Comparison of ENCODE assay signal across 30 cellular contexts in genomic region chr3:33100229-33100628, GRCh38.
"Had no signal": no experiment of that assay in that cellular context is flagged by ENCODE, and none has a peak within 500 bp of the region (broad histone marks: within the 10 kb centered on the region; RNA-seq: fewer than 3 reads in every experiment).

No MANE protein-coding gene starts in this region.

- H3K27ac Mint-ChIP-seq: activated CD4-positive, alpha-beta memory T cell treated with anti-CD3 and anti-CD28 coated beads, Interleukin-2, amount 10 ng/mL, durations not matched to agents 7 days and 5 days; activated CD4-positive, alpha-beta T cell treated with anti-CD3 and anti-CD28 coated beads for 36 hours; activated CD4-positive, alpha-beta T cell treated with anti-CD3 and anti-CD28 coated beads, Interleukin-2, amount 10 ng/mL, durations not matched to agents 24 days and 14 days; activated naive CD8-positive, alpha-beta T cell; activated T-helper 17 cell treated with anti-CD3 and anti-CD28 coated beads, Interleukin-2, amount 50 U/mL, for 72 hours; dendritic cell treated with granulocyte-macrophage colony-stimulating factor and Interleukin-4, amounts not matched to agents 40 ng/mL and 50 ng/mL, for 4 days; endodermal cell; T-helper 17 cell; T-helper 2 cell treated with Interferon-gamma antibody and Interleukin-4, amounts not matched to agents 5 μg/mL and 100 μg/mL, for 36 hours had no signal

- H3K9me3 Mint-ChIP-seq: activated CD4-positive, alpha-beta memory T cell treated with anti-CD3 and anti-CD28 coated beads, Interleukin-2, amount 10 ng/mL, durations not matched to agents 7 days and 5 days; activated CD4-positive, alpha-beta T cell treated with anti-CD3 and anti-CD28 coated beads, Interleukin-2, amount 10 ng/mL, durations not matched to agents 24 days and 14 days; activated T-cell treated with anti-CD3 and anti-CD28 coated beads, Interleukin-2, amount 50 U/mL, for 4 hours; activated T-helper 17 cell treated with anti-CD3 and anti-CD28 coated beads, Interleukin-2, amount 50 U/mL, for 72 hours; central memory CD8-positive, alpha-beta T cell; dendritic cell treated with granulocyte-macrophage colony-stimulating factor and Interleukin-4, amounts not matched to agents 40 ng/mL and 50 ng/mL, for 4 days; endodermal cell; T-helper 2 cell treated with Interferon-gamma antibody and Interleukin-4, amounts not matched to agents 5 μg/mL and 100 μg/mL, for 36 hours had no signal

- H3K4me3 ChIP-seq: coronary artery, dorsolateral prefrontal cortex, esophagus muscularis mucosa, gastrocnemius medialis, heart left ventricle had no signal

- H3K27me3 ChIP-seq: brain microvascular endothelial cell, dorsolateral prefrontal cortex, esophagus muscularis mucosa, foreskin keratinocyte, gastrocnemius medialis, heart left ventricle had no signal

- ATAC-seq: activated CD4-positive, alpha-beta T cell treated with anti-CD3 and anti-CD28 coated beads for 36 hours; activated T-cell treated with anti-CD3 and anti-CD28 coated beads, Interleukin-2, amount 50 U/mL, for 4 hours; activated T-helper 17 cell treated with anti-CD3 and anti-CD28 coated beads, Interleukin-2, amount 50 U/mL, for 72 hours; foreskin keratinocyte; gastrocnemius medialis; heart left ventricle; T-helper 17 cell had no signal

- H3K9me3 ChIP-seq: esophagus muscularis mucosa, gastrocnemius medialis, heart left ventricle had no signal

- H3K4me1 ChIP-seq: foreskin keratinocyte had no signal

- H3K27me3 Mint-ChIP-seq: activated CD4-positive, alpha-beta T cell treated with anti-CD3 and anti-CD28 coated beads for 36 hours; activated T-helper 17 cell treated with anti-CD3 and anti-CD28 coated beads, Interleukin-2, amount 50 U/mL, for 72 hours; central memory CD8-positive, alpha-beta T cell; dendritic cell treated with granulocyte-macrophage colony-stimulating factor and Interleukin-4, amounts not matched to agents 40 ng/mL and 50 ng/mL, for 4 days had no signal

- H3K4me3 Mint-ChIP-seq: activated CD4-positive, alpha-beta memory T cell treated with anti-CD3 and anti-CD28 coated beads, Interleukin-2, amount 10 ng/mL, durations not matched to agents 7 days and 5 days; activated CD4-positive, alpha-beta T cell treated with anti-CD3 and anti-CD28 coated beads for 36 hours; activated CD4-positive, alpha-beta T cell treated with anti-CD3 and anti-CD28 coated beads, Interleukin-2, amount 10 ng/mL, durations not matched to agents 24 days and 14 days; activated naive CD8-positive, alpha-beta T cell; activated T-cell treated with anti-CD3 and anti-CD28 coated beads, Interleukin-2, amount 50 U/mL, for 4 hours; activated T-helper 17 cell treated with anti-CD3 and anti-CD28 coated beads, Interleukin-2, amount 50 U/mL, for 72 hours; central memory CD8-positive, alpha-beta T cell; dendritic cell treated with granulocyte-macrophage colony-stimulating factor and Interleukin-4, amounts not matched to agents 40 ng/mL and 50 ng/mL, for 4 days; endodermal cell; T-helper 17 cell; T-helper 2 cell treated with Interferon-gamma antibody and Interleukin-4, amounts not matched to agents 5 μg/mL and 100 μg/mL, for 36 hours had no signal

- H3K27ac ChIP-seq: brain microvascular endothelial cell, coronary artery, dorsolateral prefrontal cortex, esophagus muscularis mucosa, foreskin keratinocyte, gastrocnemius medialis, heart left ventricle had no signal

- H3K36me3 Mint-ChIP-seq: activated naive CD8-positive, alpha-beta T cell had no signal

- H3K36me3 ChIP-seq: brain microvascular endothelial cell, esophagus muscularis mucosa, gastrocnemius medialis, heart left ventricle had no signal

- DNase-seq: activated CD4-positive, alpha-beta memory T cell treated with anti-CD3 and anti-CD28 coated beads, Interleukin-2, amount 10 ng/mL, durations not matched to agents 7 days and 5 days; activated CD4-positive, alpha-beta T cell treated with anti-CD3 and anti-CD28 coated beads for 36 hours; activated CD4-positive, alpha-beta T cell treated with anti-CD3 and anti-CD28 coated beads, Interleukin-2, amount 10 ng/mL, durations not matched to agents 24 days and 14 days; activated CD4-positive, CD25-positive, alpha-beta regulatory T cell; activated CD4-positive, CD25-positive, alpha-beta regulatory T cell treated with anti-CD3 and anti-CD28 coated beads, Interleukin-2, amount 50 U/mL, for 72 hours; activated effector memory CD4-positive, alpha-beta T cell treated with Interleukin-2 at 50 U/mL for 16 hours; activated gamma-delta T cell treated with Interleukin-2 at 50 U/mL for 16 hours; activated naive CD4-positive, alpha-beta T cell treated with anti-CD3 and anti-CD28 coated beads, Interleukin-2, amount 50 U/mL, for 16 hours; activated naive CD4-positive, alpha-beta T cell treated with Interleukin-2 at 50 U/mL for 16 hours; activated T-cell treated with anti-CD3 and anti-CD28 coated beads, Interleukin-2, amount 50 U/mL, for 4 hours; amniotic stem cell; anterior cingulate cortex; brain microvascular endothelial cell; dorsolateral prefrontal cortex; effector memory CD4-positive, alpha-beta T cell; endodermal cell; foreskin keratinocyte; gastrocnemius medialis; glutamatergic neuron; heart left ventricle; T-helper 1 cell; T-helper 17 cell; T1000 had no signal
